10 cellular contexts compared by ENCODE assay signal in the genomic region with DNA sequence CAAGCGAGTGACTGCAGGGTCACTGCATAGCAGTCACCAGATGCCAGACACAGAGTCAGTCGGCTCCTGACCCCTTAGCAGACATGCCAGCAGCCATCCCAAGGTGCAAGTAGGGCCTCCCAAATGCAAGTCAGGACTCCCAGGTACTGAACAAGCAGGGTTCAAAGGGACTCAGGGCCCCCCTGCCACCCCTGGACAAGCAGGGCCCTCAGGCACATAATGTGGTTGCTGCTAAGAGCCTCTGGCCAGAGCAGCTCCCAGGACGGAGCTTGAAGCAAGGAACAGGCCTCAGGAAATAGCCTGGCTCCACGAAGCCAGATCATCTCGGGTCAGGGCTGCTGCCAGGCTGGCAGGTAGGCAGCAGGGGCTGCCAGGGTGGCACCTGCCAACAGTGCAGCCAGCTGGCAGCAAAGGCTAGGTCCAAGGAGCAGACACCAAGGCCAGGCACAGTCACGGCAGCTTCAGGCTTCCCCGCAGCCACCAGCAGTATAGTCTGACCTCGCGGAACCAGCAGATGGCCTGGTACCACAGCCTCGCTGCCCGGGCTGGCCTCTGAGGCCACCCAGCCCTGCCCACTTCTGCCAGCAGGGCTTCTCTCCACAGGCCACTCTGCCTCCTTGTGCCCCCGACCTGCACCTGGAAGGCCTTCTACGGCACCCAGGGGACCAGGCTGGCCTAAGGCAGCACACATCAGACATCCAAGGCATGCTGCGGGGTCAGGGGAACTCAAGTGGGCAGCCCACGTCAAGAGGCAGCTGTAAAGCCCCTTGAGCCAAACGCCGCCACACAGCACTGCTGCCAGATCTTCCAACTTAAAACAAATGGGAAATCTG. TPM values are rescaled to one million over a fixed set of nuclear protein-coding genes. Genes with fewer than 3 reads are reported as not detected.
A peak's percentile ranks its signal among the peaks of the same experiment; 100 is the strongest.
DNase-seq lines count a peak whose midpoint lies in the region; ATAC-seq lines count a peak whose summit lies in the region.
"Had no signal": no experiment of that assay in that cellular context is flagged by ENCODE, and none has a peak within 500 bp of the region (broad histone marks: within the 10 kb centered on the region; RNA-seq: fewer than 3 reads in every experiment).

No MANE protein-coding gene starts in this region.

- peak overlapping the region in 7 of 11 experiments; percentile 15 to 66 (median 42); a peak in 8 of 22 replicates for H3K9ac ChIP-seq in BLaER1 treated with 17β-estradiol and CSF1 and Interleukin-3, amounts not matched to agents 10 nM and 100 nM

- no peaks in the 10 kb centered on the region for H3K27me3 ChIP-seq in BLaER1 treated with 17β-estradiol and CSF1 and Interleukin-3, amounts not matched to agents 10 nM and 100 nM

- no peaks in the 10 kb centered on the region for H3K9me3 ChIP-seq in BLaER1 treated with 17β-estradiol and CSF1 and Interleukin-3, amounts not matched to agents 10 nM and 100 nM (replicated peaks in 1 of 11)
- H3K9me3 ChIP-seq: neutrophil had no signal

- ATAC-seq in HG03175 (IDR thresholded peaks at IDR 0.05; ENCODE audit: unreplicated experiment): no peak
- ATAC-seq in HG02642 (IDR thresholded peaks at IDR 0.05; ENCODE audit: poor library complexity, unreplicated experiment): no peak

- no peak overlapping the region for H3K4me3 ChIP-seq in BLaER1 treated with 17β-estradiol and CSF1 and Interleukin-3, amounts not matched to agents 10 nM and 100 nM

- H3K27ac ChIP-seq in BLaER1 treated with 17β-estradiol and CSF1 and Interleukin-3, amounts not matched to agents 10 nM and 100 nM: no peak overlapping the region
- H3K27ac ChIP-seq: neutrophil had no signal

- H3K4me1 ChIP-seq in BLaER1 treated with 17β-estradiol and CSF1 and Interleukin-3, amounts not matched to agents 10 nM and 100 nM: peaks cover 52 to 99% (median 92%) of the 10 kb centered on the region in 10 experiments

- peak; percentile 61 for DNase-seq in NCI-H2196 treated with DMSO at 0.1 percent for 48 hours (lab: John Stamatoyannopoulos, UW; ENCODE audit: unreplicated experiment)
- peak; percentile 94 for DNase-seq in cerebellum (ENCODE audit: low spot score)
- DNase-seq in myocyte (ENCODE audit: low read depth): peak; percentile 48
- DNase-seq in inferior parietal cortex (ENCODE audit: extremely low spot score): no peak
- DNase-seq in activated CD4-positive, alpha-beta T cell treated with anti-CD3 and anti-CD28 coated beads, Interleukin-2, amount 50 U/mL, for 48 hours: no peak
- DNase-seq: NK-92 treated with Interleukin-12 subunit alpha and Interleukin-12 subunit beta, amount 100 ng/mL, for 24 hours had no signal

- H3K4me2 ChIP-seq in BLaER1 treated with 17β-estradiol and CSF1 and Interleukin-3, amounts not matched to agents 10 nM and 100 nM: peak overlapping the region in 10 of 11 experiments; percentile 16 to 93 (median 85); a peak in 13 of 22 replicates

- H4K20me1 ChIP-seq in BLaER1 treated with 17β-estradiol and CSF1 and Interleukin-3, amounts not matched to agents 10 nM and 100 nM: peaks cover 47 to 100% (median 91%) of the 10 kb centered on the region in 11 experiments; a peak in 21 of 22 replicates

- H3K36me3 ChIP-seq in BLaER1 treated with 17β-estradiol and CSF1 and Interleukin-3, amounts not matched to agents 10 nM and 100 nM: no peaks in the 10 kb centered on the region
- H3K36me3 ChIP-seq: neutrophil had no signal

RNA-seq across cellular contexts. Expression of a gene that starts 7.4 kb away (rescaled TPM):
- 6.6 TPM for total RNA-seq in cerebellum
- total RNA-seq in myocyte: 4.8 and 6.7 TPM in 2 replicates
- polyA plus RNA-seq in myocyte (2012): 32.8 TPM

RNA-seq across cellular contexts. Expression of a gene that starts 35.7 kb away (rescaled TPM):
- total RNA-seq in cerebellum: 11.0 TPM
- 12.5 and 12.6 TPM in 2 replicates for total RNA-seq in myocyte
- 32.8 TPM for polyA plus RNA-seq in myocyte (2012)

RNA-seq across cellular contexts. Expression of a gene that starts 42.8 kb away (rescaled TPM):
- total RNA-seq in cerebellum (3.5 TPM), myocyte (0.36 and 1.5 TPM in 2 replicates)
- polyA plus RNA-seq in myocyte (2012): 0.87 TPM

RNA-seq across cellular contexts. Expression of a gene that starts 56.5 kb away (rescaled TPM):
- total RNA-seq in cerebellum: 9.0 TPM
- total RNA-seq in myocyte: 114 and 195 TPM in 2 replicates
- 32.8 TPM for polyA plus RNA-seq in myocyte (2012)

Comparison
In these comparisons a context has a peak if more than half of its experiments do, and no peak if none do; other contexts are left out.
1. DNase-seq: peak in NCI-H2196 treated with DMSO at 0.1 percent for 48 hours (single experiment), cerebellum (single experiment) and myocyte (single experiment); none in inferior parietal cortex (single experiment) and activated CD4-positive, alpha-beta T cell treated with anti-CD3 and anti-CD28 coated beads, Interleukin-2, amount 50 U/mL, for 48 hours (0 of 2).